9 cellular contexts compared by ENCODE assay signal in the genomic region with DNA sequence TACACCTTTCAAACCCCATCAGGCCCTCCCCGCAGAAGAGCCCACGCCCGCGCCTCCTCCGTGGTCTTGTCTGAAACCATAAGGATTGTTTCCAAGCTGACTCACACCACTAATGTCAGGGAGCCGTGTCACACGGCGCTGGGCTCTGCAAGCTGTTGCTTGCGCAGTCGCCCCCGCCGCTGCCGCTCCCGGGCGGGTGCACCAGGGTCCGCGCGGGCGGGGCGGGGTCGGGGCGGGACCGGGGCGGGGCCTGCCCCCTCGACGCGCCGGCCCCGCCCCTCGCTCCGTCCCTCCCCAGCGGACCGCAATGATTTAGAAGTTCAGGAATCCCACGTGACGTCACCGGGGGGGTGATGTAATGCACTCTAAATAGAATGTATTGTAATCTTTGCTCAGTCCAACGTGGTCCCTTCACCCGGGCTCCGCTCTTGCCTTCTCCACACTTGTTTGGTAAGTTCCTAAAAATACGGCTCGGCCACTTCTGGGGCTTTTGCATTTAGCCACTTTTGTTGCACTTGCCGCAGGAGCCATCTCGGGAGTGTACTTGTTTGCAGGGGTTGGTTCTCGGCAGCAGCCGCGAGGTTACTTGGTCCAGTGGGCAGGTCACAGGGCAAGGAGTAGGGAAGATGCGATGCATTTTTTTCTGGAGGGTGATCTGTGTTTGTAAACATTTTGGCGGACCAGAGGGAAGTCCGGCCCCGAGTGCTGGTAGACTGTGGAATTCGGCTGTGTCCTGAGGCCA. TPM values are rescaled to one million over a fixed set of nuclear protein-coding genes. Genes with fewer than 3 reads are reported as not detected.
DNase-seq lines count a peak whose midpoint lies in the region; ATAC-seq and TF ChIP-seq lines count a peak whose summit lies in the region.
"Had no signal": no experiment of that assay in that cellular context is flagged by ENCODE, and none has a peak within 500 bp of the region (broad histone marks: within the 10 kb centered on the region; RNA-seq: fewer than 3 reads in every experiment).

No MANE protein-coding gene starts in this region.

- H3K9me3 ChIP-seq in breast epithelium (no peaks in the 10 kb centered on the region), iPS-18a (ENCODE audit: control insufficient read depth, low read depth, low read length) (no peaks in the 10 kb centered on the region), sigmoid colon (no peaks in the 10 kb centered on the region)

- H3K4me3 ChIP-seq in breast epithelium (peak overlapping the region; percentile 60 to 81 (median 77)), iPS-18a (ENCODE audit: low read length) (peak overlapping the region; percentile 81), sigmoid colon (peak overlapping the region; percentile 45 to 77 (median 64))

- TF ChIP-seq POLR2A in breast epithelium (IDR thresholded peaks at IDR 0.05): peak; percentile 52
- TF ChIP-seq POLR2A in sigmoid colon (IDR thresholded peaks at IDR 0.05): peak; percentile 50 to 67

- H3K36me3 ChIP-seq in breast epithelium (no peaks in the 10 kb centered on the region), iPS-18a (ENCODE audit: control insufficient read depth, low read depth, low read length) (no peaks in the 10 kb centered on the region), sigmoid colon (no peaks in the 10 kb centered on the region)

- intact Hi-C loops in breast epithelium (cut with DNase I; ENCODE audit: low total_unique reads) (no loop called here), sigmoid colon (cut with DNase I) (loop anchor here (2.0 to 10.0 kb wide), 5 partner anchors 218 to 1204 kb away; partner anchors contain the start of genes HOXA13 and JAZF1)

- peak in 1 of 4 donors; percentile 6 for TF ChIP-seq EP300 in sigmoid colon (IDR thresholded peaks at IDR 0.05)

- 1% methylated on average over 51 of the region's 51 CpGs for WGBS in sigmoid colon, 2 donors

- peaks cover 0 to 24% of the 10 kb centered on the region in 2 donors for H3K27me3 ChIP-seq in breast epithelium
- H3K27me3 ChIP-seq in iPS-18a (ENCODE audit: control insufficient read depth, insufficient read depth, low read length): peaks cover 71% of the 10 kb centered on the region
- H3K27me3 ChIP-seq in sigmoid colon: no peaks in the 10 kb centered on the region

- TF ChIP-seq CTCF in breast epithelium (IDR thresholded peaks at IDR 0.05) (no peak), sigmoid colon (IDR thresholded peaks at IDR 0.05) (no peak)

- peak overlapping the region; percentile 43 for H3K9ac ChIP-seq in iPS-18a (ENCODE audit: low read length)

- peaks cover 0 to 3% of the 10 kb centered on the region in 2 donors for H3K4me1 ChIP-seq in breast epithelium
- H3K4me1 ChIP-seq in iPS-18a (ENCODE audit: control insufficient read depth, low read depth, low read length): peaks cover 8% of the 10 kb centered on the region
- H3K4me1 ChIP-seq in sigmoid colon: peaks cover 0 to 43% (median 23%) of the 10 kb centered on the region in 4 donors

- ATAC-seq in HG03354 (IDR thresholded peaks at IDR 0.05; ENCODE audit: poor library complexity, severe bottlenecking, unreplicated experiment): no peak

- H3K27ac ChIP-seq in breast epithelium (peak overlapping the region; percentile 81 to 88), iPS-18a (ENCODE audit: low read length) (no peak overlapping the region), sigmoid colon (peak overlapping the region; percentile 86 to 93 (median 92))
- H3K27ac ChIP-seq: 22Rv1 had no signal

- DNase-seq in DMS79 (lab: John Stamatoyannopoulos, UW) (peak; percentile 8), DMS79 treated with DMSO at 0.1 percent for 48 hours (lab: John Stamatoyannopoulos, UW) (no peak), NCI-H1694 (lab: John Stamatoyannopoulos, UW) (peak; percentile 87), T-helper 22 cell (ENCODE audit: low read depth) (peak; percentile 8), breast epithelium (ENCODE audit: low spot score in 2 of 2) (peak; percentile 85 to 96), sigmoid colon (peak; percentile 99)

RNA-seq across cellular contexts. Expression of gene CREB5, which starts 3.2 kb away (rescaled TPM):
- total RNA-seq in breast epithelium (10 to 100 TPM; 17.3 to 19.7 (median 18.0) TPM), sigmoid colon (10 to 100 TPM in 2 of 4 donors, 1 to 10 TPM in 2; 4.6 to 42.1 (median 10.8) TPM)
- 1 to 10 TPM in 2 of 3 donors, under 1 TPM in 1; 0.80 to 2.4 (median 1.4) TPM for polyA plus RNA-seq in sigmoid colon
